ENCODE assay signal across 1 cellular context in the genomic region with DNA sequence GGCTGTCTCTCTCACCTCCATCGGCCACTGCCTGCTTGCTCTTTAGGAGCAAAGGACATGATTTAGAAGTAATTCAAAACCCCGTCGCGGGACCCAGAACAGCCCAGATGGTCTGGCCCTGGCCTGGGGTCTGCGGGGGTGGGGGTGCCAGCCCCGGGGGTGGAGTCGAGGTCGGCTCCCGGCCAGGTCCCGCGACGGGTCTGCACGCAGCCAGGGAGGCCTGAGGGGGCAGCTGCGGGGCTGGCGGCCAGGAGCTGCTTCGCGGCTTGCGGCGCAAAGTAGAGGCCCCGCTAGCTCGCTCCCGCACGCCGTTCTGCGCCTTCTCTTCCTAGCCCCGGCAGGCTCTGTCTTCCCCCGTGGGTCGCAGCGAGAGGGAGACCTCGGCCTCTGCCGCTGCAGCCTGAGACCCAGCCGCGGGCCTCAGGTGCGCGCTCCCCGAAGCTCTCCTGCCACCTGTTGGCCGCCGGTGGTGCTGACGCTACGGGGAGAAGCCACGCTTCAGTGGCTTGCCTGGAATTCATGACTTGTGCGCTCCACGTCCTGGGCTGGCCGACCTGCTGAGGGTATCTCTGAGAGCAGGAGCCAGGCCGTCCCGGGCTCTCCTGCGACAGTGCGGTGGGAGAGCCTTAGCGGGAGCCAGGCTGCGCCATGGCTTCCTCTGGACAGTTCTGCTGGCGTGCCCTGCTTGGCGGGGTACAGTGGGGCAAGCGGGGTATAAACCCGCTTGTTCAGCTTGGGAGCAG.
A peak's percentile ranks its signal among the peaks of the same experiment; 100 is the strongest.
TF ChIP-seq lines count a peak whose summit lies in the region.

No MANE protein-coding gene starts in this region.

TF ChIP-seq in HepG2, 621 proteins besides CTCF, POLR2A, EP300 and RAD21 (continued from another document and continues in another):
- TF ChIP-seq, protein P1, sequence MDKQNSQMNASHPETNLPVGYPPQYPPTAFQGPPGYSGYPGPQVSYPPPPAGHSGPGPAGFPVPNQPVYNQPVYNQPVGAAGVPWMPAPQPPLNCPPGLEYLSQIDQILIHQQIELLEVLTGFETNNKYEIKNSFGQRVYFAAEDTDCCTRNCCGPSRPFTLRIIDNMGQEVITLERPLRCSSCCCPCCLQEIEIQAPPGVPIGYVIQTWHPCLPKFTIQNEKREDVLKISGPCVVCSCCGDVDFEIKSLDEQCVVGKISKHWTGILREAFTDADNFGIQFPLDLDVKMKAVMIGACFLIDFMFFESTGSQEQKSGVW (CRISPR knock-in tag; IDR thresholded peaks at IDR 0.05; ENCODE audit: borderline replicate concordance) = no peak
- TF ChIP-seq PPARG (CRISPR knock-in tag; conservative IDR thresholded peaks at IDR 0.05) (no peak; the same call in 1 of the 2 replicates), ZNF331 (CRISPR knock-in tag; IDR thresholded peaks at IDR 0.05) (peak; percentile 71; the same call in 1 of the 2 replicates), ZNF570 (CRISPR knock-in tag; IDR thresholded peaks at IDR 0.05; ENCODE audit: borderline replicate concordance) (no peak), PAX8 (CRISPR knock-in tag; IDR thresholded peaks at IDR 0.05; ENCODE audit: borderline replicate concordance) (0 out of 2 replicates have a peak, but pooled peaks have one; percentile 34), ELF4 (CRISPR knock-in tag; IDR thresholded peaks at IDR 0.05; ENCODE audit: borderline replicate concordance) (no peak), FOXK2 (IDR thresholded peaks at IDR 0.05) (no peak), ZNF569 (CRISPR knock-in tag; IDR thresholded peaks at IDR 0.05; ENCODE audit: borderline replicate concordance) (no peak), ZSCAN29 (CRISPR knock-in tag; conservative IDR thresholded peaks at IDR 0.05) (no peak), SNAPC2 (CRISPR knock-in tag; IDR thresholded peaks at IDR 0.05) (no peak), KDM2A (CRISPR knock-in tag; IDR thresholded peaks at IDR 0.05; ENCODE audit: borderline replicate concordance, low read depth) (peak; percentile 95), SMYD3 (CRISPR knock-in tag; IDR thresholded peaks at IDR 0.05) (no peak), TEAD2 (CRISPR knock-in tag; IDR thresholded peaks at IDR 0.05) (no peak), PHF8 (CRISPR knock-in tag; IDR thresholded peaks at IDR 0.05) (peak; percentile 84), ZC3H13 (CRISPR knock-in tag; IDR thresholded peaks at IDR 0.05) (no peak), ZNF652 (CRISPR knock-in tag; IDR thresholded peaks at IDR 0.05; ENCODE audit: borderline replicate concordance, low read depth) (no peak), ZNF577 (CRISPR knock-in tag; IDR thresholded peaks at IDR 0.05; ENCODE audit: borderline replicate concordance, low read depth) (no peak), FOXA1 (IDR thresholded peaks at IDR 0.05) (no peak), FOXA1 (CRISPR knock-in tag; IDR thresholded peaks at IDR 0.05) (no peak), IRF2 (CRISPR knock-in tag; IDR thresholded peaks at IDR 0.05) (peak; percentile 50; the same call in 1 of the 2 replicates), ZNF607 (CRISPR knock-in tag; IDR thresholded peaks at IDR 0.05; ENCODE audit: borderline replicate concordance) (peak; percentile 46; the same call in 1 of the 2 replicates), TRIM24 (CRISPR knock-in tag; IDR thresholded peaks at IDR 0.05) (no peak), ZNF644 (CRISPR knock-in tag; IDR thresholded peaks at IDR 0.05; ENCODE audit: low read depth) (no peak), SRF (IDR thresholded peaks at IDR 0.05; ENCODE audit: low read depth, low read length) (no peak), FOXP1 (IDR thresholded peaks at IDR 0.05) (no peak), FOXP1 (CRISPR knock-in tag; IDR thresholded peaks at IDR 0.05) (no peak), TP53 (CRISPR knock-in tag; conservative IDR thresholded peaks at IDR 0.05) (0 out of 2 replicates have a peak, but pooled peaks have one; percentile 18), FOSL2 (CRISPR knock-in tag; IDR thresholded peaks at IDR 0.05) (peak; percentile 67), ZNF761 (CRISPR knock-in tag; conservative IDR thresholded peaks at IDR 0.05) (peak; percentile 26; the same call in 1 of the 2 replicates), ZNF703 (CRISPR knock-in tag; IDR thresholded peaks at IDR 0.05; ENCODE audit: borderline replicate concordance) (no peak), ZNF431 (CRISPR knock-in tag; IDR thresholded peaks at IDR 0.05; ENCODE audit: borderline replicate concordance, low read depth) (no peak), ETV6 (CRISPR knock-in tag; conservative IDR thresholded peaks at IDR 0.05) (peak; percentile 75; the same call in 1 of the 2 replicates), RCOR2 (CRISPR knock-in tag; IDR thresholded peaks at IDR 0.05) (no peak), CENPT (CRISPR knock-in tag; IDR thresholded peaks at IDR 0.05; ENCODE audit: low read depth) (no peak), SRSF4 (IDR thresholded peaks at IDR 0.05; ENCODE audit: low read depth, low read length, poor library complexity, severe bottlenecking) (no peak), MBNL3 (CRISPR knock-in tag; conservative IDR thresholded peaks at IDR 0.05) (no peak), ZNF549 (CRISPR knock-in tag; IDR thresholded peaks at IDR 0.05) (no peak), HIVEP1 (CRISPR knock-in tag; IDR thresholded peaks at IDR 0.05) (peak; percentile 82; the same call in 1 of the 2 replicates), ZNF773 (CRISPR knock-in tag; IDR thresholded peaks at IDR 0.05; ENCODE audit: borderline replicate concordance) (no peak), MED1 (CRISPR knock-in tag; IDR thresholded peaks at IDR 0.05) (peak; percentile 59; the same call in 1 of the 2 replicates), HNRNPUL1 (IDR thresholded peaks at IDR 0.05; ENCODE audit: low read depth, low read length) (no peak), ZNF562 (CRISPR knock-in tag; IDR thresholded peaks at IDR 0.05; ENCODE audit: borderline replicate concordance) (no peak)
- TF ChIP-seq, protein P2, sequence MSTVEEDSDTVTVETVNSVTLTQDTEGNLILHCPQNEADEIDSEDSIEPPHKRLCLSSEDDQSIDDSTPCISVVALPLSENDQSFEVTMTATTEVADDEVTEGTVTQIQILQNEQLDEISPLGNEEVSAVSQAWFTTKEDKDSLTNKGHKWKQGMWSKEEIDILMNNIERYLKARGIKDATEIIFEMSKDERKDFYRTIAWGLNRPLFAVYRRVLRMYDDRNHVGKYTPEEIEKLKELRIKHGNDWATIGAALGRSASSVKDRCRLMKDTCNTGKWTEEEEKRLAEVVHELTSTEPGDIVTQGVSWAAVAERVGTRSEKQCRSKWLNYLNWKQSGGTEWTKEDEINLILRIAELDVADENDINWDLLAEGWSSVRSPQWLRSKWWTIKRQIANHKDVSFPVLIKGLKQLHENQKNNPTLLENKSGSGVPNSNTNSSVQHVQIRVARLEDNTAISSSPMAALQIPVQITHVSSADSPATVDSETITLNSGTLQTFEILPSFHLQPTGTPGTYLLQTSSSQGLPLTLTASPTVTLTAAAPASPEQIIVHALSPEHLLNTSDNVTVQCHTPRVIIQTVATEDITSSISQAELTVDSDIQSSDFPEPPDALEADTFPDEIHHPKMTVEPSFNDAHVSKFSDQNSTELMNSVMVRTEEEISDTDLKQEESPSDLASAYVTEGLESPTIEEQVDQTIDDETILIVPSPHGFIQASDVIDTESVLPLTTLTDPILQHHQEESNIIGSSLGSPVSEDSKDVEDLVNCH (CRISPR knock-in tag; IDR thresholded peaks at IDR 0.05) = no peak
- TF ChIP-seq, protein P3, sequence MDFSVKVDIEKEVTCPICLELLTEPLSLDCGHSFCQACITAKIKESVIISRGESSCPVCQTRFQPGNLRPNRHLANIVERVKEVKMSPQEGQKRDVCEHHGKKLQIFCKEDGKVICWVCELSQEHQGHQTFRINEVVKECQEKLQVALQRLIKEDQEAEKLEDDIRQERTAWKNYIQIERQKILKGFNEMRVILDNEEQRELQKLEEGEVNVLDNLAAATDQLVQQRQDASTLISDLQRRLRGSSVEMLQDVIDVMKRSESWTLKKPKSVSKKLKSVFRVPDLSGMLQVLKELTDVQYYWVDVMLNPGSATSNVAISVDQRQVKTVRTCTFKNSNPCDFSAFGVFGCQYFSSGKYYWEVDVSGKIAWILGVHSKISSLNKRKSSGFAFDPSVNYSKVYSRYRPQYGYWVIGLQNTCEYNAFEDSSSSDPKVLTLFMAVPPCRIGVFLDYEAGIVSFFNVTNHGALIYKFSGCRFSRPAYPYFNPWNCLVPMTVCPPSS (IDR thresholded peaks at IDR 0.05) = no peak
- TF ChIP-seq, protein P4, sequence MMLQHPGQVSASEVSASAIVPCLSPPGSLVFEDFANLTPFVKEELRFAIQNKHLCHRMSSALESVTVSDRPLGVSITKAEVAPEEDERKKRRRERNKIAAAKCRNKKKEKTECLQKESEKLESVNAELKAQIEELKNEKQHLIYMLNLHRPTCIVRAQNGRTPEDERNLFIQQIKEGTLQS (CRISPR knock-in tag; IDR thresholded peaks at IDR 0.05) = 0 out of 2 replicates have a peak, but pooled peaks have one; percentile 6
- TF ChIP-seq, protein P5, sequence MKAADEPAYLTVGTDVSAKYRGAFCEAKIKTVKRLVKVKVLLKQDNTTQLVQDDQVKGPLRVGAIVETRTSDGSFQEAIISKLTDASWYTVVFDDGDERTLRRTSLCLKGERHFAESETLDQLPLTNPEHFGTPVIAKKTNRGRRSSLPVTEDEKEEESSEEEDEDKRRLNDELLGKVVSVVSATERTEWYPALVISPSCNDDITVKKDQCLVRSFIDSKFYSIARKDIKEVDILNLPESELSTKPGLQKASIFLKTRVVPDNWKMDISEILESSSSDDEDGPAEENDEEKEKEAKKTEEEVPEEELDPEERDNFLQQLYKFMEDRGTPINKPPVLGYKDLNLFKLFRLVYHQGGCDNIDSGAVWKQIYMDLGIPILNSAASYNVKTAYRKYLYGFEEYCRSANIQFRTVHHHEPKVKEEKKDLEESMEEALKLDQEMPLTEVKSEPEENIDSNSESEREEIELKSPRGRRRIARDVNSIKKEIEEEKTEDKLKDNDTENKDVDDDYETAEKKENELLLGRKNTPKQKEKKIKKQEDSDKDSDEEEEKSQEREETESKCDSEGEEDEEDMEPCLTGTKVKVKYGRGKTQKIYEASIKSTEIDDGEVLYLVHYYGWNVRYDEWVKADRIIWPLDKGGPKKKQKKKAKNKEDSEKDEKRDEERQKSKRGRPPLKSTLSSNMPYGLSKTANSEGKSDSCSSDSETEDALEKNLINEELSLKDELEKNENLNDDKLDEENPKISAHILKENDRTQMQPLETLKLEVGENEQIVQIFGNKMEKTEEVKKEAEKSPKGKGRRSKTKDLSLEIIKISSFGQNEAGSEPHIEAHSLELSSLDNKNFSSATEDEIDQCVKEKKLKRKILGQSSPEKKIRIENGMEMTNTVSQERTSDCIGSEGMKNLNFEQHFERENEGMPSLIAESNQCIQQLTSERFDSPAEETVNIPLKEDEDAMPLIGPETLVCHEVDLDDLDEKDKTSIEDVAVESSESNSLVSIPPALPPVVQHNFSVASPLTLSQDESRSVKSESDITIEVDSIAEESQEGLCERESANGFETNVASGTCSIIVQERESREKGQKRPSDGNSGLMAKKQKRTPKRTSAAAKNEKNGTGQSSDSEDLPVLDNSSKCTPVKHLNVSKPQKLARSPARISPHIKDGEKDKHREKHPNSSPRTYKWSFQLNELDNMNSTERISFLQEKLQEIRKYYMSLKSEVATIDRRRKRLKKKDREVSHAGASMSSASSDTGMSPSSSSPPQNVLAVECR (CRISPR knock-in tag; IDR thresholded peaks at IDR 0.05; ENCODE audit: borderline replicate concordance) = 0 out of 2 replicates have a peak, but pooled peaks have one; percentile 18
- TF ChIP-seq, protein P6, sequence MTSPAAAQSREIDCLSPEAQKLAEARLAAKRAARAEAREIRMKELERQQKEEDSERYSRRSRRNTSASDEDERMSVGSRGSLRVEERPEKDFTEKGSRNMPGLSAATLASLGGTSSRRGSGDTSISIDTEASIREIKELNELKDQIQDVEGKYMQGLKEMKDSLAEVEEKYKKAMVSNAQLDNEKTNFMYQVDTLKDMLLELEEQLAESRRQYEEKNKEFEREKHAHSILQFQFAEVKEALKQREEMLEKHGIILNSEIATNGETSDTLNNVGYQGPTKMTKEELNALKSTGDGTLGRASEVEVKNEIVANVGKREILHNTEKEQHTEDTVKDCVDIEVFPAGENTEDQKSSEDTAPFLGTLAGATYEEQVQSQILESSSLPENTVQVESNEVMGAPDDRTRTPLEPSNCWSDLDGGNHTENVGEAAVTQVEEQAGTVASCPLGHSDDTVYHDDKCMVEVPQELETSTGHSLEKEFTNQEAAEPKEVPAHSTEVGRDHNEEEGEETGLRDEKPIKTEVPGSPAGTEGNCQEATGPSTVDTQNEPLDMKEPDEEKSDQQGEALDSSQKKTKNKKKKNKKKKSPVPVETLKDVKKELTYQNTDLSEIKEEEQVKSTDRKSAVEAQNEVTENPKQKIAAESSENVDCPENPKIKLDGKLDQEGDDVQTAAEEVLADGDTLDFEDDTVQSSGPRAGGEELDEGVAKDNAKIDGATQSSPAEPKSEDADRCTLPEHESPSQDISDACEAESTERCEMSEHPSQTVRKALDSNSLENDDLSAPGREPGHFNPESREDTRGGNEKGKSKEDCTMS (CRISPR knock-in tag; conservative IDR thresholded peaks at IDR 0.05) = no peak
- TF ChIP-seq, protein P7, sequence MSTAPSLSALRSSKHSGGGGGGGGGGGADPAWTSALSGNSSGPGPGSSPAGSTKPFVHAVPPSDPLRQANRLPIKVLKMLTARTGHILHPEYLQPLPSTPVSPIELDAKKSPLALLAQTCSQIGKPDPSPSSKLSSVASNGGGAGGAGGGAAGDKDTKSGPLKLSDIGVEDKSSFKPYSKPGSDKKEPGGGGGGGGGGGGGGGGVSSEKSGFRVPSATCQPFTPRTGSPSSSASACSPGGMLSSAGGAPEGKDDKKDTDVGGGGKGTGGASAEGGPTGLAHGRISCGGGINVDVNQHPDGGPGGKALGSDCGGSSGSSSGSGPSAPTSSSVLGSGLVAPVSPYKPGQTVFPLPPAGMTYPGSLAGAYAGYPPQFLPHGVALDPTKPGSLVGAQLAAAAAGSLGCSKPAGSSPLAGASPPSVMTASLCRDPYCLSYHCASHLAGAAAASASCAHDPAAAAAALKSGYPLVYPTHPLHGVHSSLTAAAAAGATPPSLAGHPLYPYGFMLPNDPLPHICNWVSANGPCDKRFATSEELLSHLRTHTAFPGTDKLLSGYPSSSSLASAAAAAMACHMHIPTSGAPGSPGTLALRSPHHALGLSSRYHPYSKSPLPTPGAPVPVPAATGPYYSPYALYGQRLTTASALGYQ (CRISPR knock-in tag; IDR thresholded peaks at IDR 0.05) = no peak
- TF ChIP-seq, protein P8, sequence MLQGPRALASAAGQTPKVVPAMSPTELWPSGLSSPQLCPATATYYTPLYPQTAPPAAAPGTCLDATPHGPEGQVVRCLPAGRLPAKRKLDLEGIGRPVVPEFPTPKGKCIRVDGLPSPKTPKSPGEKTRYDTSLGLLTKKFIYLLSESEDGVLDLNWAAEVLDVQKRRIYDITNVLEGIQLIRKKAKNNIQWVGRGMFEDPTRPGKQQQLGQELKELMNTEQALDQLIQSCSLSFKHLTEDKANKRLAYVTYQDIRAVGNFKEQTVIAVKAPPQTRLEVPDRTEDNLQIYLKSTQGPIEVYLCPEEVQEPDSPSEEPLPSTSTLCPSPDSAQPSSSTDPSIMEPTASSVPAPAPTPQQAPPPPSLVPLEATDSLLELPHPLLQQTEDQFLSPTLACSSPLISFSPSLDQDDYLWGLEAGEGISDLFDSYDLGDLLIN (CRISPR knock-in tag; IDR thresholded peaks at IDR 0.05; ENCODE audit: borderline replicate concordance) = 0 out of 2 replicates have a peak, but pooled peaks have one; percentile 37
